Comparison of ENCODE assay signal across 18 cellular contexts in the genomic region with DNA sequence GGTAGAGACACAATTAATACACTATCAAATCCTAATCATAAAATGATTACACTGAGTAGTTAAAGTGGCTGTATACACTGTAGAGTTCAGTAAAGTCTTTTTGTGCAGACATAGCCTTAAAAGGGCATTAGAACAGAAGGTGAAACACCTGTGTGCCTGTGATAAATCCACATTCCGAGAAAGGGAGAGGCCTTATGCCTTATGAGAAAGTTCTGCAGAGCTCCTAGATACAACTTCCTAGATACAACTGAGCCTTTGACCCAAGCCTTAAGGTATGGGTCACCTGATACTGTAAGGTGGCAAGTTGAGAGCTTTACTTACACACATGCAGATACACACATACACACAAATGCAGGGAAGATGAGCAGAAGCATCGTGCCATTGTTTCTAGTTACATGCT.
"Had no signal": no experiment of that assay in that cellular context is flagged by ENCODE, and none has a peak within 500 bp of the region (broad histone marks: within the 10 kb centered on the region; RNA-seq: fewer than 3 reads in every experiment).

No MANE protein-coding gene starts in this region.

- DNase-seq: activated CD4-positive, alpha-beta T cell treated with anti-CD3 and anti-CD28 coated beads, Interleukin-2, amount 50 U/mL, for 4 hours; activated CD4-positive, CD25-positive, alpha-beta regulatory T cell treated with anti-CD3 and anti-CD28 coated beads, Interleukin-2, amount 50 U/mL, for 72 hours; activated effector memory CD4-positive, alpha-beta T cell treated with anti-CD3 and anti-CD28 coated beads, Interleukin-2, amount 50 U/mL, for 16 hours; activated T-cell treated with anti-CD3 and anti-CD28 coated beads, Interleukin-2, amount 50 U/mL, for 24 hours; amniotic stem cell; effector memory CD8-positive, alpha-beta T cell; erythroblast; naive B cell; sigmoid colon; stimulated activated CD4-positive, alpha-beta T cell treated with anti-CD3 and anti-CD28 coated beads, Interleukin-2, amount 100 ng/mL, for 48 hours; stimulated activated naive CD4-positive, alpha-beta T cell treated with Interleukin-2 at 50 U/mL for 16 hours had no signal

- H3K9me3 ChIP-seq: neutrophil, prostate gland, sigmoid colon, suprapubic skin had no signal

- H3K4me1 Mint-ChIP-seq: memory B cell, naive B cell had no signal

- H3K9me3 Mint-ChIP-seq: activated T-cell treated with anti-CD3 and anti-CD28 coated beads, Interleukin-2, amount 50 U/mL, for 24 hours; effector memory CD8-positive, alpha-beta T cell; memory B cell; naive B cell had no signal

- H3K36me3 Mint-ChIP-seq: activated naive CD4-positive, alpha-beta T cell treated with anti-CD3 and anti-CD28 coated beads, Interleukin-2, amount 50 U/mL, for 72 hours; memory B cell; naive B cell had no signal

- H3K27me3 ChIP-seq: brain microvascular endothelial cell, sigmoid colon, suprapubic skin had no signal

- H3K4me3 Mint-ChIP-seq: activated T-cell treated with anti-CD3 and anti-CD28 coated beads, Interleukin-2, amount 50 U/mL, for 24 hours; effector memory CD8-positive, alpha-beta T cell; memory B cell; naive B cell had no signal

- ATAC-seq: activated naive CD4-positive, alpha-beta T cell treated with anti-CD3 and anti-CD28 coated beads, Interleukin-2, amount 50 U/mL, for 72 hours; effector memory CD8-positive, alpha-beta T cell; left lobe of liver had no signal

- H3K4me3 ChIP-seq: prostate gland, sigmoid colon, suprapubic skin had no signal

- H3K27ac ChIP-seq: brain microvascular endothelial cell, neutrophil, sigmoid colon, suprapubic skin had no signal

- H3K36me3 ChIP-seq: brain microvascular endothelial cell, neutrophil, prostate gland, sigmoid colon, suprapubic skin had no signal

- H3K4me1 ChIP-seq: prostate gland, suprapubic skin had no signal

- H3K27ac Mint-ChIP-seq: activated naive CD4-positive, alpha-beta T cell treated with anti-CD3 and anti-CD28 coated beads, Interleukin-2, amount 50 U/mL, for 72 hours; activated T-cell treated with anti-CD3 and anti-CD28 coated beads, Interleukin-2, amount 50 U/mL, for 24 hours; effector memory CD8-positive, alpha-beta T cell; memory B cell had no signal
